ENCODE assay signal across 33 cellular contexts in the genomic region with DNA sequence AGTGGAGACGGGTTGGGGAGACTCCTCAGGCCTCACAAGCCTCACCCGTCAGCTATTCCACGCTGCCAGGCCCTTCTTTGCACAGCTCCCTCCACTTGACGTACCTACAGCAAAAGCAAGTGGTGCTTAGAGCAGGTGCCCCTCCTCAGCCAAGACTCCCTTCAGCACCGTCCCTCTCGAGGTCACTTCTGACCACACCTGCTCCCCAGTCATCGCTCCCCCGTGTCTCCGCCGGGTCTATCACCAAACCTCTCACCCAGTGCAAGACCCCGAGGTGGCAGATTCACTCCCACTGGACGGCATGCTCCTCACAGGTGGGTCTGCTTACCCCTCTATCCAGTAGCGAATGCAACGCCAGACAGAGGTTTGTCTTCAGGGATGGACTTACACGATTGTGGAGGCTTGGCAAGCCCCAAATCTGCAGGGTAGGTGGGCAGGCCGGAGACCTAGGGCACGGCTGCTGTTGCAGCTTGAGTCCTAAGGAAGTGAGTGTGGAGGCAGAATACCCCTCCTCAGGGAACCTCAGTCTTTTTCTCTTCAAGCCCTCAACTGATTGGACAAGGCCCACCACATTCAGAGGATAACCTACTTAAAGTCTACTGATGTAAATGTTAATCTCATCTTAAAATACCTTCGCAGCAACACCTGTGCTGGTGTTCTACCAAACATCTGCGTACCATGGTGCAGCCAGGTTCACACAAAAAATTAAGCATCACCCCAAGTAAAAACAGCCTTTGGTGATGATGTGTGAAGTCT. TPM values are rescaled to one million over a fixed set of nuclear protein-coding genes. Genes with fewer than 3 reads are reported as not detected.
"Had no signal": no experiment of that assay in that cellular context is flagged by ENCODE, and none has a peak within 500 bp of the region (broad histone marks: within the 10 kb centered on the region; RNA-seq: fewer than 3 reads in every experiment).

No MANE protein-coding gene starts in this region.

- H3K9me3 Mint-ChIP-seq: activated CD4-positive, alpha-beta memory T cell treated with anti-CD3 and anti-CD28 coated beads, Interleukin-2, amount 10 ng/mL, durations not matched to agents 7 days and 5 days; activated naive CD4-positive, alpha-beta T cell treated with anti-CD3 and anti-CD28 coated beads for 36 hours; activated naive CD4-positive, alpha-beta T cell treated with anti-CD3 and anti-CD28 coated beads, Interleukin-2, amount 50 U/mL, for 72 hours; activated T-helper 2 cell treated with anti-CD3 and anti-CD28 coated beads, Interferon-gamma antibody, Interleukin-2, Interleukin-4, amounts not matched to agents 10 μg/mL and 5 μg/mL and 100 μg/mL, durations not matched to agents 14 hours and 24 hours and 36 hours; T-cell had no signal

- H3K27me3 ChIP-seq: body of pancreas, Peyer's patch, SJSA1 had no signal

- H3K4me3 ChIP-seq: adrenal gland, body of pancreas, Peyer's patch, SJSA1 had no signal

- H3K4me3 Mint-ChIP-seq: activated CD4-positive, alpha-beta memory T cell treated with anti-CD3 and anti-CD28 coated beads, Interleukin-2, amount 10 ng/mL, durations not matched to agents 7 days and 5 days; activated naive CD4-positive, alpha-beta T cell treated with anti-CD3 and anti-CD28 coated beads for 36 hours; T-cell had no signal

- H3K27ac Mint-ChIP-seq: activated CD4-positive, alpha-beta memory T cell treated with anti-CD3 and anti-CD28 coated beads, Interleukin-2, amount 10 ng/mL, durations not matched to agents 7 days and 5 days; activated naive CD4-positive, alpha-beta T cell treated with anti-CD3 and anti-CD28 coated beads for 36 hours; activated naive CD4-positive, alpha-beta T cell treated with anti-CD3 and anti-CD28 coated beads, Interleukin-2, amount 50 U/mL, for 72 hours; activated T-helper 2 cell treated with anti-CD3 and anti-CD28 coated beads, Interferon-gamma antibody, Interleukin-2, Interleukin-4, amounts not matched to agents 10 μg/mL and 5 μg/mL and 100 μg/mL, durations not matched to agents 14 hours and 24 hours and 36 hours; T-cell; T-helper 17 cell had no signal

- H3K9ac ChIP-seq: KMS-11 had no signal

- ATAC-seq: activated naive CD4-positive, alpha-beta T cell treated with anti-CD3 and anti-CD28 coated beads, Interleukin-2, amount 50 U/mL, for 72 hours; T-cell; T-helper 17 cell had no signal

- H3K4me1 ChIP-seq: breast epithelium, SJSA1 had no signal

- H3K36me3 ChIP-seq: adrenal gland, breast epithelium, Peyer's patch, SJSA1, WERI-Rb-1 had no signal

- H3K36me3 Mint-ChIP-seq: activated naive CD4-positive, alpha-beta T cell treated with anti-CD3 and anti-CD28 coated beads, Interleukin-2, amount 50 U/mL, for 72 hours; T-cell had no signal

- FAIRE-seq: astrocyte had no signal

- H3K9me3 ChIP-seq: adrenal gland, body of pancreas, breast epithelium, Peyer's patch, SJSA1 had no signal

- H3K4me2 ChIP-seq: KMS-11 had no signal

- DNase-seq: activated CD4-positive, alpha-beta memory T cell treated with anti-CD3 and anti-CD28 coated beads, Interleukin-2, amount 10 ng/mL, durations not matched to agents 7 days and 5 days; activated CD4-positive, alpha-beta T cell treated with anti-CD3 and anti-CD28 coated beads for 1 hour; activated CD4-positive, alpha-beta T cell treated with anti-CD3 and anti-CD28 coated beads for 48 hours; activated CD4-positive, CD25-positive, alpha-beta regulatory T cell; activated gamma-delta T cell treated with Interleukin-2 at 50 U/mL for 16 hours; activated naive CD4-positive, alpha-beta T cell treated with anti-CD3 and anti-CD28 coated beads for 36 hours; activated T-cell treated with anti-CD3 and anti-CD28 coated beads, Interleukin-2, amount 50 U/mL, for 1 hour; MM.1S; NCI-H1092; NCI-H1436 treated with DMSO at 0.1 percent for 48 hours; NCI-H1694 treated with DMSO at 0.1 percent for 48 hours; NCI-H2029 treated with DMSO at 0.1 percent for 48 hours; NCI-H2107; NCI-H2171; NCI-H748 treated with DMSO at 0.1 percent for 48 hours; NK-92 treated with Interleukin-12 subunit alpha and Interleukin-12 subunit beta, amount 100 ng/mL, for 24 hours; PC-3; Peyer's patch; RPMI8226; SHP77 treated with DMSO at 0.1 percent for 48 hours; T-cell; T-helper 17 cell had no signal

- H3K27ac ChIP-seq: adrenal gland, KMS-11, Peyer's patch, SJSA1, WERI-Rb-1 had no signal

RNA-seq across cellular contexts. Expression of gene HELT, which starts 14.5 kb away (rescaled TPM):
- total RNA-seq: activated CD4-positive, alpha-beta memory T cell treated with anti-CD3 and anti-CD28 coated beads, Interleukin-2, amount 10 ng/mL, durations not matched to agents 7 days and 5 days; activated CD8-positive, alpha-beta memory T cell treated with anti-CD3 and anti-CD28 coated beads for 36 hours; activated naive CD4-positive, alpha-beta T cell treated with anti-CD3 and anti-CD28 coated beads for 36 hours; activated naive CD4-positive, alpha-beta T cell treated with anti-CD3 and anti-CD28 coated beads, Interleukin-2, amount 50 U/mL, for 72 hours; activated T-helper 2 cell treated with anti-CD3 and anti-CD28 coated beads, Interferon-gamma antibody, Interleukin-2, Interleukin-4, amounts not matched to agents 10 μg/mL and 5 μg/mL and 100 μg/mL, durations not matched to agents 14 hours and 24 hours and 36 hours; adrenal gland; astrocyte; body of pancreas; breast epithelium; LHCN-M2; PC-3; Peyer's patch; SJSA1; T-cell; T-helper 17 cell had no signal
- polyA plus RNA-seq: adrenal gland had no signal
